ENCODE assay signal across 1 cellular context in genomic region chrX:107204063-107204605, GRCh38.
TF ChIP-seq lines count a peak whose summit lies in the region.

No MANE protein-coding gene starts in this region.

TF ChIP-seq in A549, 52 proteins besides CTCF, POLR2A, EP300 and RAD21 (continued from another document):
- no peak for TF ChIP-seq KDM1A (IDR thresholded peaks at IDR 0.05; ENCODE audit: low read depth)
- no peak for TF ChIP-seq CHD2 (IDR thresholded peaks at IDR 0.05; ENCODE audit: low read length, partially characterized antibody)
- TF ChIP-seq, protein P1, sequence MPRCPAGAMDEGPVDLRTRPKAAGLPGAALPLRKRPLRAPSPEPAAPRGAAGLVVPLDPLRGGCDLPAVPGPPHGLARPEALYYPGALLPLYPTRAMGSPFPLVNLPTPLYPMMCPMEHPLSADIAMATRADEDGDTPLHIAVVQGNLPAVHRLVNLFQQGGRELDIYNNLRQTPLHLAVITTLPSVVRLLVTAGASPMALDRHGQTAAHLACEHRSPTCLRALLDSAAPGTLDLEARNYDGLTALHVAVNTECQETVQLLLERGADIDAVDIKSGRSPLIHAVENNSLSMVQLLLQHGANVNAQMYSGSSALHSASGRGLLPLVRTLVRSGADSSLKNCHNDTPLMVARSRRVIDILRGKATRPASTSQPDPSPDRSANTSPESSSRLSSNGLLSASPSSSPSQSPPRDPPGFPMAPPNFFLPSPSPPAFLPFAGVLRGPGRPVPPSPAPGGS (IDR thresholded peaks at IDR 0.05) = no peak
- TF ChIP-seq RARB (CRISPR knock-in tag; IDR thresholded peaks at IDR 0.05) = no peak
- no peak for TF ChIP-seq FOSL2 (IDR thresholded peaks at IDR 0.05)
- no peak for TF ChIP-seq FOSL2 (CRISPR knock-in tag; IDR thresholded peaks at IDR 0.05)
- no peak for TF ChIP-seq HOXB13 (CRISPR knock-in tag; IDR thresholded peaks at IDR 0.05; ENCODE audit: low read depth)
- no peak for TF ChIP-seq HOXA7 (CRISPR knock-in tag; IDR thresholded peaks at IDR 0.05)
